ENCODE assay signal across 19 cellular contexts in the genomic region with DNA sequence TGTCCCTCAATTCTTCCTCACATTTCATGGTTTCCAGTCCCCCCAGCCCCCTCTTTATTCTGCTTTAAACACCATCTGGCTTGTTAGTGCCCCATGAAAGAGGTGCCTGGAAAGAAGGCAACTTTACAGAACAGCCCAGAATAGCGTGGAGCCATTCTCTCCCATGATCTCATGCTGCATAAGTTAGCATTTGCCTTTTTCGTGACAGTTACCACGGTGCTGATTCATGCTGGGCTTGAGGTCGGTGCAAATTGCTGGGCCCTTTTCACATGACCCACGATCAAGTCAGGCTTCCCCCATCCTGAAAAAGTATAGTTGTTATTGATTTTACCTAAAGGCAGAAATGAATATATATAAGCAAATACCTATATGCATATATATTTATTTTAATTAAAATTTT. TPM values are rescaled to one million over a fixed set of nuclear protein-coding genes. Genes with fewer than 3 reads are reported as not detected.
A peak's percentile ranks its signal among the peaks of the same experiment; 100 is the strongest.
DNase-seq lines count a peak whose midpoint lies in the region; ATAC-seq and TF ChIP-seq lines count a peak whose summit lies in the region.
"Had no signal": no experiment of that assay in that cellular context is flagged by ENCODE, and none has a peak within 500 bp of the region (broad histone marks: within the 10 kb centered on the region; RNA-seq: fewer than 3 reads in every experiment).

No MANE protein-coding gene starts in this region.

- no peaks in the 10 kb centered on the region for H3K27me3 ChIP-seq in PC-9 (ENCODE audit: insufficient read depth, low read depth)
- no peaks in the 10 kb centered on the region for H3K27me3 ChIP-seq in MM.1S (replicated peaks; ENCODE audit: insufficient read depth, low read length)
- H3K27me3 ChIP-seq: dorsolateral prefrontal cortex, neutrophil, Peyer's patch had no signal

- peak overlapping the region; percentile 63 for H3K27ac Mint-ChIP-seq in activated T-cell treated with anti-CD3 and anti-CD28 coated beads, Interleukin-2, amount 50 U/mL, for 72 hours
- H3K27ac Mint-ChIP-seq in stimulated activated naive CD8-positive, alpha-beta T cell treated with anti-CD3 and anti-CD28 coated beads, Interleukin-15, Interleukin-2, amounts not matched to agents 100 ng/mL and 50 ng/mL, for 24 hours: peak overlapping the region; percentile 76

- no peaks in the 10 kb centered on the region for H3K9me2 ChIP-seq in PC-9 (ENCODE audit: insufficient read depth)
- no peaks in the 10 kb centered on the region for H3K9me2 ChIP-seq in MM.1S (replicated peaks; ENCODE audit: insufficient read depth, low read length)

- H3K27ac ChIP-seq in PC-9 (no peak overlapping the region), MM.1S (ENCODE audit: low read length) (no peak overlapping the region)
- H3K27ac ChIP-seq: dorsolateral prefrontal cortex, Peyer's patch had no signal

- no peaks in the 10 kb centered on the region for H3K4me1 ChIP-seq in PC-9 (replicated peaks; ENCODE audit: insufficient read depth)
- H3K4me1 ChIP-seq in MM.1S (ENCODE audit: low read length): no peaks in the 10 kb centered on the region

- H4K20me1 ChIP-seq in PC-9 (ENCODE audit: insufficient read depth) (no peaks in the 10 kb centered on the region), MM.1S (ENCODE audit: insufficient read depth, low read length) (no peaks in the 10 kb centered on the region)

- peak in 1 of 2 donors; percentile 71 for ATAC-seq in activated T-cell treated with anti-CD3 and anti-CD28 coated beads, Interleukin-2, amount 50 U/mL, for 72 hours (replicated peaks in 1 of 2)
- ATAC-seq: activated CD4-positive, CD25-positive, alpha-beta regulatory T cell treated with anti-CD3 and anti-CD28 coated beads, Interleukin-2, amount 50 U/mL, for 24 hours had no signal

- H3K4me3 Mint-ChIP-seq in activated T-cell treated with anti-CD3 and anti-CD28 coated beads, Interleukin-2, amount 50 U/mL, for 72 hours: peak overlapping the region in 1 of 2 donors; percentile 21
- H3K4me3 Mint-ChIP-seq in stimulated activated naive CD8-positive, alpha-beta T cell treated with anti-CD3 and anti-CD28 coated beads, Interleukin-15, Interleukin-2, amounts not matched to agents 100 ng/mL and 50 ng/mL, for 24 hours: no peak overlapping the region
- H3K4me3 Mint-ChIP-seq: H9 had no signal

- POLR2A ChIA-PET in PC-9 (lab: Charles Lee; ENCODE audit: unreplicated experiment): no interaction called here

- DNase-seq in activated T-cell treated with anti-CD3 and anti-CD28 coated beads, Interleukin-2, amount 50 U/mL, for 72 hours: peak in 1 of 2 donors; percentile 14
- no peak for DNase-seq in activated T-cell treated with anti-CD3 and anti-CD28 coated beads, Interleukin-2, amount 50 U/mL, for 48 hours
- peak; percentile 42 for DNase-seq in RPMI7951 (ENCODE audit: low read depth)
- peak; percentile 76 for DNase-seq in fibroblast of peridontal ligament (ENCODE audit: extremely low read depth)
- no peak for DNase-seq in PC-9
- no peak for DNase-seq in NCI-H345 (lab: John Stamatoyannopoulos, UW)
- no peak for DNase-seq in MM.1S
- DNase-seq: ACHN; aorta; dorsolateral prefrontal cortex; H9; KG1; NCI-H187 treated with DMSO at 0.1 percent for 48 hours; NCI-H524; Peyer's patch; stimulated activated naive CD4-positive, alpha-beta T cell had no signal

- H3F3A ChIP-seq in PC-9 (ENCODE audit: insufficient read depth, low read depth) (no peaks in the 10 kb centered on the region), MM.1S (ENCODE audit: insufficient read depth, low read length) (no peaks in the 10 kb centered on the region)

- BruUV-seq in PC-9 (replicated peaks; lab: Mats Ljungman, UMichigan): no TSS peak

- H3K9me3 Mint-ChIP-seq in activated T-cell treated with anti-CD3 and anti-CD28 coated beads, Interleukin-2, amount 50 U/mL, for 72 hours: no peaks in the 10 kb centered on the region
- H3K9me3 Mint-ChIP-seq in stimulated activated naive CD8-positive, alpha-beta T cell treated with anti-CD3 and anti-CD28 coated beads, Interleukin-15, Interleukin-2, amounts not matched to agents 100 ng/mL and 50 ng/mL, for 24 hours: no peaks in the 10 kb centered on the region
- H3K9me3 Mint-ChIP-seq: H9 had no signal

- no peak overlapping the region for H3K9ac ChIP-seq in MM.1S (ENCODE audit: low read length)

- no peaks in the 10 kb centered on the region for H3K36me3 ChIP-seq in PC-9 (ENCODE audit: low read depth)
- H3K36me3 ChIP-seq in MM.1S (replicated peaks; ENCODE audit: insufficient read depth, low read length): no peaks in the 10 kb centered on the region; the same call in 1 of the 2 replicates

- TF ChIP-seq CTCF in PC-9 (conservative IDR thresholded peaks at IDR 0.05) (no peak), MM.1S (IDR thresholded peaks at IDR 0.05; ENCODE audit: low read length) (no peak)

- H3K4me1 Mint-ChIP-seq in activated T-cell treated with anti-CD3 and anti-CD28 coated beads, Interleukin-2, amount 50 U/mL, for 72 hours (ENCODE audit: low read depth): peaks cover 9% of the 10 kb centered on the region
- H3K4me1 Mint-ChIP-seq in stimulated activated naive CD8-positive, alpha-beta T cell treated with anti-CD3 and anti-CD28 coated beads, Interleukin-15, Interleukin-2, amounts not matched to agents 100 ng/mL and 50 ng/mL, for 24 hours (ENCODE audit: low read depth): peaks cover 15% of the 10 kb centered on the region

- H3K9me3 ChIP-seq in PC-9 (ENCODE audit: insufficient read depth, low read depth): no peaks in the 10 kb centered on the region
- no peaks in the 10 kb centered on the region for H3K9me3 ChIP-seq in MM.1S (replicated peaks; ENCODE audit: insufficient read depth, low read length)
- H3K9me3 ChIP-seq: neutrophil, Peyer's patch had no signal

- peaks cover 3 to 10% of the 10 kb centered on the region in 2 donors for H3K36me3 Mint-ChIP-seq in activated T-cell treated with anti-CD3 and anti-CD28 coated beads, Interleukin-2, amount 50 U/mL, for 72 hours (ENCODE audit: insufficient read depth in 2 of 2)
- H3K36me3 Mint-ChIP-seq in stimulated activated naive CD8-positive, alpha-beta T cell treated with anti-CD3 and anti-CD28 coated beads, Interleukin-15, Interleukin-2, amounts not matched to agents 100 ng/mL and 50 ng/mL, for 24 hours (ENCODE audit: low read depth): peaks cover 57% of the 10 kb centered on the region

- intact Hi-C loops in PC-9 (cut with micrococcal nuclease; ENCODE audit: unreplicated experiment): no loop called here

- H2AFZ ChIP-seq in PC-9 (no peak overlapping the region), MM.1S (ENCODE audit: low read length) (no peak overlapping the region)

- H3K4me2 ChIP-seq in PC-9: no peak overlapping the region
- no peak overlapping the region for H3K4me2 ChIP-seq in MM.1S (ENCODE audit: low read depth, low read length)

- H3K4me3 ChIP-seq in PC-9: no peak overlapping the region
- no peak overlapping the region for H3K4me3 ChIP-seq in MM.1S (ENCODE audit: low read length)
- H3K4me3 ChIP-seq: dorsolateral prefrontal cortex, Peyer's patch had no signal

- H3K27me3 Mint-ChIP-seq in activated T-cell treated with anti-CD3 and anti-CD28 coated beads, Interleukin-2, amount 50 U/mL, for 72 hours (ENCODE audit: low read depth): no peaks in the 10 kb centered on the region
- no peaks in the 10 kb centered on the region for H3K27me3 Mint-ChIP-seq in stimulated activated naive CD8-positive, alpha-beta T cell treated with anti-CD3 and anti-CD28 coated beads, Interleukin-15, Interleukin-2, amounts not matched to agents 100 ng/mL and 50 ng/mL, for 24 hours

- H3K79me2 ChIP-seq in PC-9 (ENCODE audit: low read depth) (no peaks in the 10 kb centered on the region), MM.1S (ENCODE audit: low read length) (no peaks in the 10 kb centered on the region)

- CTCF ChIA-PET in PC-9 (lab: Charles Lee): no interaction called here

RNA-seq across cellular contexts. Expression of a gene that starts 29.6 kb away (rescaled TPM):
- total RNA-seq in activated T-cell treated with anti-CD3 and anti-CD28 coated beads, Interleukin-2, amount 50 U/mL, for 72 hours: 100 to 1,000 TPM; 108 to 166 TPM
- 40.9 and 48.4 TPM in 2 replicates for total RNA-seq in RPMI7951 (2014; rRNA removed; shearing (Covaris generic))
- total RNA-seq in PC-9 (2021): 40.9 and 42.2 TPM in 2 replicates

Comparison
In these comparisons a context has a peak if more than half of its experiments do, and no peak if none do; other contexts are left out.
1. DNase-seq: peak in RPMI7951 (single experiment) and fibroblast of peridontal ligament (single experiment); none in activated T-cell treated with anti-CD3 and anti-CD28 coated beads, Interleukin-2, amount 50 U/mL, for 48 hours (0 of 2), PC-9 (0 of 2), NCI-H345 (single experiment) and MM.1S (single experiment).